Comparison of ENCODE assay signal across 8 cellular contexts in the genomic region with DNA sequence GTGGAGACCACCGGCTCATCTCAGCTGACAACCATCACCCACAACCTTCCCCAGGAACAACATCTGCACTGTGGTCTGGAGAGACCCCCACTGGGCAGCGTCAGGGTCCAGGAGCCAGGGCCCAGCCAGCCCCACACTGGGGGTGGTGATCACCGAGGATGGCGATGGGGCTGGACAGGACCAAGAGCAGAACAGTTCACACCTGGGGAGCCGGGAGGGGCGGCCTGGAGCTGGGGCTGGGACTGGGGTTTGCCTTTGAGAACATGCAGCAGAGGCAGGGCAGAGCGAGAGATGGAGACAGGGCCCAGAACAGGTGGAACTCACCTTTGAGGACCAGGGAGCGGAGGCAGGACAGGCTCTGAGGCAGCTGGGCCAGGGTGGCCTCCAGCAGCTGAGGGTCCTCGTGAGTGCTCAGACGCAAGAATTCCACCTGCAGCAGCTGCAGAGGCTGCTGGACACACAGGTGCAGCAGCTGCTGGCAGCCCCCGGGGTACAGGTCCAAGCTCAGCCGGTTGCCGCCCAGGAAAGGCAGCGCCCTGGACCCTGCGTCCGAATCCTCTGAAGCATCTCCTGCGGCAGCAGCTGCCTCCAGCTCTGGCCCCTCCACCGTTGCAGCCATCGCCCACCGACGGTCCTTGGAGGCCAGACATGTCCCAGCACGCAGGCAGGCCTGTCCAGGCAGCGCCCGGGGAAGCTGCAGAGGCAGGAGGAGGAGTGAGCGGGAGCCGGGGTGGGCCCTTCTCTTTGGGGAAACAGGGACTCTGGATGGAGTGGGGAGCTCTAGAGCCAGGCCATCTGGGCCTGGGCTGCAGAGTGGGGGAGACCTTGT. TPM values are rescaled to one million over a fixed set of nuclear protein-coding genes. Genes with fewer than 3 reads are reported as not detected.
DNase-seq lines count a peak whose midpoint lies in the region; ATAC-seq, FAIRE-seq and TF ChIP-seq lines count a peak whose summit lies in the region.

No MANE protein-coding gene starts in this region.

- H3K4me3 Mint-ChIP-seq in activated naive CD4-positive, alpha-beta T cell treated with anti-CD3 and anti-CD28 coated beads for 36 hours = peak overlapping the region; percentile 82
- peak overlapping the region; percentile 76 to 89 (median 76) for H3K4me3 Mint-ChIP-seq in T-cell

- no peak for DNase-seq in activated naive CD4-positive, alpha-beta T cell treated with anti-CD3 and anti-CD28 coated beads for 36 hours
- DNase-seq in activated naive CD4-positive, alpha-beta T cell (lab: John Stamatoyannopoulos, UW) = no peak
- DNase-seq in T-cell (no peak), tibial artery (no peak), GM13977 (ENCODE audit: low spot score) (no peak), D721Med (ENCODE audit: insufficient read length, low spot score) (no peak)

- peak overlapping the region; percentile 56 for H3K27ac Mint-ChIP-seq in activated naive CD4-positive, alpha-beta T cell treated with anti-CD3 and anti-CD28 coated beads for 36 hours
- H3K27ac Mint-ChIP-seq in T-cell = peak overlapping the region; percentile 76

- no peaks in the 10 kb centered on the region for H3K9me3 Mint-ChIP-seq in activated naive CD4-positive, alpha-beta T cell treated with anti-CD3 and anti-CD28 coated beads for 36 hours
- no peaks in the 10 kb centered on the region for H3K9me3 Mint-ChIP-seq in T-cell

- H3K36me3 Mint-ChIP-seq in activated naive CD4-positive, alpha-beta T cell treated with anti-CD3 and anti-CD28 coated beads for 36 hours (ENCODE audit: low read depth) = peaks cover 1% of the 10 kb centered on the region
- H3K36me3 Mint-ChIP-seq in T-cell = no peaks in the 10 kb centered on the region

- H3K36me3 ChIP-seq in iPS-15b (ENCODE audit: control insufficient read depth, insufficient read depth, low read length) (peaks cover 30% of the 10 kb centered on the region), tibial artery (peaks cover 0 to 42% (median 8%) of the 10 kb centered on the region in 3 donors)

- FAIRE-seq in D721Med (lab: Jason Lieb, UNC) = no peak

- peaks cover 3% of the 10 kb centered on the region for H3K4me1 ChIP-seq in iPS-15b (ENCODE audit: control insufficient read depth, insufficient read depth, low read length)
- peaks cover 0 to 31% (median 24%) of the 10 kb centered on the region in 4 donors for H3K4me1 ChIP-seq in tibial artery

- H3K27ac ChIP-seq in tibial artery = peak overlapping the region; percentile 83 to 93

- peaks cover 21% of the 10 kb centered on the region for H3K4me1 Mint-ChIP-seq in activated naive CD4-positive, alpha-beta T cell treated with anti-CD3 and anti-CD28 coated beads for 36 hours (ENCODE audit: low read depth)
- peaks cover 12 to 23% (median 19%) of the 10 kb centered on the region in 3 donors for H3K4me1 Mint-ChIP-seq in T-cell

- CTCF ChIA-PET in activated naive CD4-positive, alpha-beta T cell treated with anti-CD3 and anti-CD28 coated beads for 36 hours (lab: Charles Lee) = no interaction called here
- CTCF ChIA-PET in T-cell (lab: Charles Lee) = no interaction called here

- H3K27me3 ChIP-seq in iPS-15b (ENCODE audit: control insufficient read depth, insufficient read depth, low read length) = no peaks in the 10 kb centered on the region
- no peaks in the 10 kb centered on the region for H3K27me3 ChIP-seq in tibial artery

- H3K9me3 ChIP-seq in iPS-15b (ENCODE audit: control insufficient read depth, insufficient read depth, low read length) (no peaks in the 10 kb centered on the region), tibial artery (no peaks in the 10 kb centered on the region)

- intact Hi-C loops in activated naive CD4-positive, alpha-beta T cell treated with anti-CD3 and anti-CD28 coated beads for 36 hours (cut with micrococcal nuclease) = no loop called here
- intact Hi-C loops in tibial artery (cut with DNase I; ENCODE audit: low total_unique reads) = loop anchor here (10.0 kb wide), 1 partner anchor 229 kb away; a partner anchor contains a TSS

- H3K4me3 ChIP-seq in iPS-15b (ENCODE audit: low read depth, low read length) (peak overlapping the region; percentile 66), tibial artery (peak overlapping the region; percentile 59 to 66)

- peak overlapping the region; percentile 65 for H3K9ac ChIP-seq in iPS-15b (ENCODE audit: low read depth, low read length)

- POLR2A ChIA-PET in T-cell (lab: Charles Lee) = interaction anchor here in 1 of 2 donors (0.6 kb wide), 1 partner anchor 10 kb away, joined by 3 read pairs; no protein-coding TSS in a partner anchor

- no peak for ATAC-seq in T-cell (replicated peaks in 1 of 4)
- ATAC-seq in HG03354 (IDR thresholded peaks at IDR 0.05; ENCODE audit: poor library complexity, severe bottlenecking, unreplicated experiment) = no peak

- H3K27me3 Mint-ChIP-seq in activated naive CD4-positive, alpha-beta T cell treated with anti-CD3 and anti-CD28 coated beads for 36 hours (ENCODE audit: low read depth) = no peaks in the 10 kb centered on the region
- no peaks in the 10 kb centered on the region for H3K27me3 Mint-ChIP-seq in T-cell

- no peak for TF ChIP-seq CTCF in tibial artery (IDR thresholded peaks at IDR 0.05)
- no peak for TF ChIP-seq CTCF in GM13977 (IDR thresholded peaks at IDR 0.05; ENCODE audit: extremely low read depth, insufficient read depth, missing control alignments)
- no peak for TF ChIP-seq CTCF in D721Med (IDR thresholded peaks at IDR 0.05; ENCODE audit: insufficient read depth, missing control alignments)

- in situ Hi-C loops in GM13977 (cut with MboI; ENCODE audit: low pct_unique_long_range_greater_than_20kb, low sequenced_read_pairs, unreplicated experiment) = no loop called here

RNA-seq across cellular contexts. Expression of a gene that starts 1.0 kb away (rescaled TPM):
- total RNA-seq in activated naive CD4-positive, alpha-beta T cell treated with anti-CD3 and anti-CD28 coated beads for 36 hours = 10 to 100 TPM; 43.2 to 45.2 TPM
- 10 to 100 TPM; 31.1 to 46.6 (median 39.1) TPM for total RNA-seq in T-cell

RNA-seq across cellular contexts. Expression of a gene that starts 5.8 kb away (rescaled TPM):
- total RNA-seq in activated naive CD4-positive, alpha-beta T cell treated with anti-CD3 and anti-CD28 coated beads for 36 hours = 1,000 to 10,000 TPM; 3,807 to 3,940 TPM
- total RNA-seq in T-cell = 1,000 to 10,000 TPM; 4,736 to 5,826 (median 5,260) TPM

RNA-seq across cellular contexts. Expression of a gene that starts 5.9 kb away (rescaled TPM):
- 10 to 100 TPM; 19.1 to 21.8 TPM for total RNA-seq in activated naive CD4-positive, alpha-beta T cell treated with anti-CD3 and anti-CD28 coated beads for 36 hours
- 10 to 100 TPM; 22.4 to 37.4 (median 35.1) TPM for total RNA-seq in T-cell

RNA-seq across cellular contexts. Expression of a gene that starts 14.1 kb away (rescaled TPM):
- under 1 TPM in 1 of 2 experiments, not detected in 1; 0.17 TPM for total RNA-seq in activated naive CD4-positive, alpha-beta T cell treated with anti-CD3 and anti-CD28 coated beads for 36 hours
- under 1 TPM in 3 of 5 donors, not detected in 2; 0.18 to 0.28 (median 0.20) TPM for total RNA-seq in T-cell

RNA-seq across cellular contexts. Expression of a gene that starts 14.7 kb away (rescaled TPM):
- 10 to 100 TPM; 15.5 to 22.6 TPM for total RNA-seq in activated naive CD4-positive, alpha-beta T cell treated with anti-CD3 and anti-CD28 coated beads for 36 hours
- 100 to 1,000 TPM; 172 to 212 (median 206) TPM for total RNA-seq in T-cell
